13 cellular contexts compared by ENCODE assay signal in genomic region chr12:64584173-64584555, GRCh38. TPM values are rescaled to one million over a fixed set of nuclear protein-coding genes. Genes with fewer than 3 reads are reported as not detected.
DNase-seq lines count a peak whose midpoint lies in the region; ATAC-seq and TF ChIP-seq lines count a peak whose summit lies in the region.
"Had no signal": no experiment of that assay in that cellular context is flagged by ENCODE, and none has a peak within 500 bp of the region (broad histone marks: within the 10 kb centered on the region; RNA-seq: fewer than 3 reads in every experiment).

No MANE protein-coding gene starts in this region.

- H3K9ac ChIP-seq in BLaER1, result peak overlapping the region; percentile 34; the same call in 1 of the 2 replicates

- H3K4me1 ChIP-seq in BLaER1 (peaks cover 18% of the 10 kb centered on the region), GM23338 (ENCODE audit: insufficient read depth) (peaks cover 10% of the 10 kb centered on the region)

- no peaks in the 10 kb centered on the region for H3K79me2 ChIP-seq in GM23338 (replicated peaks; ENCODE audit: insufficient read depth)

- H4K20me1 ChIP-seq in BLaER1 (no peaks in the 10 kb centered on the region), GM23338 (replicated peaks; ENCODE audit: insufficient read depth) (no peaks in the 10 kb centered on the region)

- H3K27ac Mint-ChIP-seq in GM23338, result no peak overlapping the region
- H3K27ac Mint-ChIP-seq in activated naive CD8-positive, alpha-beta T cell treated with anti-CD3 and anti-CD28 coated beads, Interleukin-2, amount 10 ng/mL, durations not matched to agents 7 days and 5 days, result peak overlapping the region; percentile 27
- peak overlapping the region in 1 of 2 donors; percentile 53 for H3K27ac Mint-ChIP-seq in natural killer cell

- H3K27me3 ChIP-seq in BLaER1, result no peaks in the 10 kb centered on the region
- H3K27me3 ChIP-seq in GM23338 (ENCODE audit: insufficient read depth), result no peaks in the 10 kb centered on the region
- H3K27me3 ChIP-seq: stomach had no signal

- ATAC-seq in GM23338 (peak; percentile 37; the same call in 2 of the 3 replicates), natural killer cell (no peak)
- no peak for ATAC-seq in activated naive CD8-positive, alpha-beta T cell treated with anti-CD3 and anti-CD28 coated beads, Interleukin-2, amount 10 ng/mL, durations not matched to agents 7 days and 5 days (ENCODE audit: low read depth)

- H3K27ac ChIP-seq in BLaER1, result peak overlapping the region; percentile 1; the same call in 1 of the 2 replicates
- H3K27ac ChIP-seq in GM23338 (ENCODE audit: low read depth), result no peak overlapping the region

- H3K9me3 Mint-ChIP-seq in GM23338 (no peaks in the 10 kb centered on the region), natural killer cell (no peaks in the 10 kb centered on the region)
- H3K9me3 Mint-ChIP-seq in activated naive CD8-positive, alpha-beta T cell treated with anti-CD3 and anti-CD28 coated beads, Interleukin-2, amount 10 ng/mL, durations not matched to agents 7 days and 5 days, result no peaks in the 10 kb centered on the region
- H3K9me3 Mint-ChIP-seq: neural crest cell had no signal

- TF ChIP-seq CTCF in GM23338 (conservative IDR thresholded peaks at IDR 0.05; ENCODE audit: low read depth in 2 of 2), result no peak
- no peak for TF ChIP-seq CTCF in natural killer cell (IDR thresholded peaks at IDR 0.05)

- H3K36me3 Mint-ChIP-seq in GM23338 (ENCODE audit: low read depth) (no peaks in the 10 kb centered on the region), natural killer cell (no peaks in the 10 kb centered on the region)
- peaks cover 4% of the 10 kb centered on the region for H3K36me3 Mint-ChIP-seq in activated naive CD8-positive, alpha-beta T cell treated with anti-CD3 and anti-CD28 coated beads, Interleukin-2, amount 10 ng/mL, durations not matched to agents 7 days and 5 days

- H3K4me3 Mint-ChIP-seq in GM23338 (no peak overlapping the region), natural killer cell (peak overlapping the region; percentile 67)
- H3K4me3 Mint-ChIP-seq in activated naive CD8-positive, alpha-beta T cell treated with anti-CD3 and anti-CD28 coated beads, Interleukin-2, amount 10 ng/mL, durations not matched to agents 7 days and 5 days, result peak overlapping the region; percentile 61
- H3K4me3 Mint-ChIP-seq: neural crest cell had no signal

- no peak overlapping the region for H3K4me3 ChIP-seq in BLaER1
- no peak overlapping the region for H3K4me3 ChIP-seq in GM23338
- H3K4me3 ChIP-seq: stomach had no signal

- no peaks in the 10 kb centered on the region for H3K9me2 ChIP-seq in GM23338 (ENCODE audit: insufficient read depth)

- POLR2A ChIA-PET in activated naive CD8-positive, alpha-beta T cell treated with anti-CD3 and anti-CD28 coated beads, Interleukin-2, amount 10 ng/mL, durations not matched to agents 7 days and 5 days (lab: Charles Lee), result interaction anchor here (0.5 kb wide), 1 partner anchor 23 kb away, joined by 3 read pairs; no protein-coding TSS in a partner anchor

- H3K27me3 Mint-ChIP-seq in GM23338 (ENCODE audit: insufficient read depth, low read depth, poor library complexity) (peaks cover 2% of the 10 kb centered on the region), natural killer cell (ENCODE audit: low read depth in 2 of 2) (peaks cover 16 to 20% of the 10 kb centered on the region in 2 donors)
- no peaks in the 10 kb centered on the region for H3K27me3 Mint-ChIP-seq in activated naive CD8-positive, alpha-beta T cell treated with anti-CD3 and anti-CD28 coated beads, Interleukin-2, amount 10 ng/mL, durations not matched to agents 7 days and 5 days

- DNase-seq in GM23338 (ENCODE audit: low spot score) (no peak), natural killer cell (no peak), CD1c-positive myeloid dendritic cell (ENCODE audit: extremely low spot score) (no peak), dermis blood vessel endothelial cell (no peak), NCI-H774 (lab: John Stamatoyannopoulos, UW) (no peak), NCI-H526 treated with DMSO at 0.1 percent for 48 hours (lab: John Stamatoyannopoulos, UW) (no peak)
- no peak for DNase-seq in activated naive CD8-positive, alpha-beta T cell treated with anti-CD3 and anti-CD28 coated beads, Interleukin-2, amount 10 ng/mL, durations not matched to agents 7 days and 5 days
- DNase-seq: activated CD4-positive, alpha-beta T cell treated with anti-CD3 and anti-CD28 coated beads for 48 hours; aorta; NCI-H2081 treated with DMSO at 0.1 percent for 48 hours; stomach had no signal

- H2AFZ ChIP-seq in GM23338, result peak overlapping the region; percentile 78

- peaks cover 22% of the 10 kb centered on the region for H3K4me1 Mint-ChIP-seq in GM23338
- peaks cover 16% of the 10 kb centered on the region for H3K4me1 Mint-ChIP-seq in activated naive CD8-positive, alpha-beta T cell treated with anti-CD3 and anti-CD28 coated beads, Interleukin-2, amount 10 ng/mL, durations not matched to agents 7 days and 5 days
- H3K4me1 Mint-ChIP-seq in natural killer cell, result peaks cover 10 to 12% of the 10 kb centered on the region in 2 donors

- intact Hi-C loops in natural killer cell (cut with micrococcal nuclease), result no loop called here

- peak overlapping the region; percentile 57 for H3K4me2 ChIP-seq in BLaER1
- H3K4me2 ChIP-seq in GM23338, result no peak overlapping the region

- no peaks in the 10 kb centered on the region for H3K9me3 ChIP-seq in BLaER1
- H3K9me3 ChIP-seq: stomach had no signal

- H3K36me3 ChIP-seq in BLaER1 (no peaks in the 10 kb centered on the region), GM23338 (ENCODE audit: insufficient read depth) (no peaks in the 10 kb centered on the region)
- H3K36me3 ChIP-seq: stomach had no signal

- H3F3A ChIP-seq in GM23338 (replicated peaks; ENCODE audit: low read depth), result no peaks in the 10 kb centered on the region

TF ChIP-seq in GM23338, 12 proteins besides CTCF, POLR2A, EP300 and RAD21 (continues in another document):
- TF ChIP-seq ZNF331 (CRISPR knock-in tag; IDR thresholded peaks at IDR 0.05; ENCODE audit: low read depth) (no peak), EZH2phosphoT487 (IDR thresholded peaks at IDR 0.05; ENCODE audit: unreplicated experiment) (no peak), ETS1 (IDR thresholded peaks at IDR 0.05) (no peak)

RNA-seq across cellular contexts. Expression of gene RASSF3, which starts 26.1 kb away (rescaled TPM):
- 39.6 and 48.1 TPM in 2 replicates for total RNA-seq in GM23338 (2014; rRNA removed; shearing (Covaris generic))
- 20.6 and 21.3 TPM in 2 replicates for polyA plus RNA-seq in GM23338 (2016; fragmentation: Nextera tagmentation; extraction: Ambion mirVana)
- 10 to 100 TPM; 69.5 to 74.1 TPM for total RNA-seq in activated naive CD8-positive, alpha-beta T cell treated with anti-CD3 and anti-CD28 coated beads, Interleukin-2, amount 10 ng/mL, durations not matched to agents 7 days and 5 days
- total RNA-seq in natural killer cell (100 to 1,000 TPM in 1 of 3 donors, 10 to 100 TPM in 2; 63.4 to 105 (median 80.5) TPM), dermis blood vessel endothelial cell (37.9 and 43.4 TPM in 2 replicates)
